Comparison of ENCODE assay signal across 20 cellular contexts in genomic region chr16:75754126-75754525, GRCh38. TPM values are rescaled to one million over a fixed set of nuclear protein-coding genes. Genes with fewer than 3 reads are reported as not detected.
DNase-seq lines count a peak whose midpoint lies in the region; ATAC-seq and TF ChIP-seq lines count a peak whose summit lies in the region.
"Had no signal": no experiment of that assay in that cellular context is flagged by ENCODE, and none has a peak within 500 bp of the region (broad histone marks: within the 10 kb centered on the region; RNA-seq: fewer than 3 reads in every experiment).

No MANE protein-coding gene starts in this region.

- TF ChIP-seq CTCF in lower lobe of right lung (IDR thresholded peaks at IDR 0.05) = no peak

- DNase-seq in Ammon's horn (ENCODE audit: low spot score) (peak; percentile 9), LoVo (ENCODE audit: low spot score) (peak; percentile 38), epithelial cell of prostate (ENCODE audit: low read depth, low spot score) (peak; percentile 80), lower lobe of right lung (no peak), SHP77 (lab: John Stamatoyannopoulos, UW) (no peak), NCI-H146 (lab: John Stamatoyannopoulos, UW) (no peak)
- DNase-seq: activated CD4-positive, alpha-beta T cell treated with anti-CD3 and anti-CD28 coated beads for 36 hours; activated CD8-positive, alpha-beta memory T cell treated with anti-CD3 and anti-CD28 coated beads, Interleukin-2, amount 50 U/mL, for 4 hours; activated gamma-delta T cell treated with Interleukin-2 at 50 U/mL for 16 hours; CD4-positive, CD25-positive, alpha-beta regulatory T cell; DMS79 treated with DMSO at 0.1 percent for 48 hours; glutamatergic neuron; KBM-7; NCI-H1105 treated with DMSO at 0.1 percent for 48 hours had no signal

- ATAC-seq in lower lobe of right lung (peak; percentile 63 to 73), GM21515 (IDR thresholded peaks at IDR 0.05; ENCODE audit: unreplicated experiment) (no peak), HG03025 (IDR thresholded peaks at IDR 0.05; ENCODE audit: low FRiP score, unreplicated experiment) (no peak)
- ATAC-seq: A549; activated CD4-positive, alpha-beta T cell treated with anti-CD3 and anti-CD28 coated beads for 36 hours; SK-N-SH treated with all-trans-retinoic acid at 6 μM for 48 hours had no signal

- H3K9me3 ChIP-seq in lower lobe of right lung = no peaks in the 10 kb centered on the region
- H3K9me3 ChIP-seq: A549 had no signal

- no peaks in the 10 kb centered on the region for H3K27me3 ChIP-seq in lower lobe of right lung (ENCODE audit: low read depth)

- no peak overlapping the region for H3K27ac ChIP-seq in epithelial cell of prostate
- H3K27ac ChIP-seq in lower lobe of right lung = no peak overlapping the region
- H3K27ac ChIP-seq: A549 had no signal

- peaks cover 6% of the 10 kb centered on the region for H3K4me1 ChIP-seq in lower lobe of right lung
- H3K4me1 ChIP-seq: A549 had no signal

- H3K36me3 ChIP-seq in lower lobe of right lung = no peaks in the 10 kb centered on the region

- intact Hi-C loops in lower lobe of right lung (cut with DNase I) = no loop called here

- no peak overlapping the region for H3K4me3 ChIP-seq in lower lobe of right lung
- H3K4me3 ChIP-seq: A549 had no signal

RNA-seq across cellular contexts. Expression of gene CPHXL, which starts 27.8 kb away (rescaled TPM):
- not detected for total RNA-seq in lower lobe of right lung
- total RNA-seq: activated CD4-positive, alpha-beta T cell treated with anti-CD3 and anti-CD28 coated beads for 36 hours; CD4-positive, CD25-positive, alpha-beta regulatory T cell; chondrocyte; urinary bladder had no signal

RNA-seq across cellular contexts. Expression of gene DUXB, which starts 52.9 kb away (rescaled TPM):
- not detected for total RNA-seq in lower lobe of right lung
- total RNA-seq: activated CD4-positive, alpha-beta T cell treated with anti-CD3 and anti-CD28 coated beads for 36 hours; CD4-positive, CD25-positive, alpha-beta regulatory T cell; chondrocyte; urinary bladder had no signal

Comparison
In these comparisons a context has a peak if more than half of its experiments do, and no peak if none do; other contexts are left out.
1. DNase-seq: peak in Ammon's horn (single experiment), LoVo (single experiment) and epithelial cell of prostate (single experiment); none in lower lobe of right lung (single experiment), SHP77 (0 of 2) and NCI-H146 (single experiment).
2. ATAC-seq: peak in lower lobe of right lung (2 of 2); none in GM21515 (single experiment) and HG03025 (single experiment).